In genomic region chr6:36856277-36856676, GRCh38 we compare ENCODE assay signal across 1 cellular context.
TF ChIP-seq lines count a peak whose summit lies in the region.

No MANE protein-coding gene starts in this region.

TF ChIP-seq in HepG2, 621 proteins besides CTCF, POLR2A, EP300 and RAD21:
- TF ChIP-seq MAFK (conservative IDR thresholded peaks at IDR 0.05 in 1 of 2, IDR thresholded peaks at IDR 0.05 in 1 of 2; ENCODE audit: low read length in 2 of 2) (no peak), ZSCAN29 (CRISPR knock-in tag; conservative IDR thresholded peaks at IDR 0.05) (no peak), ZNF75D (CRISPR knock-in tag; IDR thresholded peaks at IDR 0.05; ENCODE audit: borderline replicate concordance) (no peak), ZBTB33 (CRISPR knock-in tag; IDR thresholded peaks at IDR 0.05) (peak; percentile 29; the same call in 1 of the 2 replicates), ISL2 (CRISPR knock-in tag; IDR thresholded peaks at IDR 0.05) (no peak)
- TF ChIP-seq, protein P1, sequence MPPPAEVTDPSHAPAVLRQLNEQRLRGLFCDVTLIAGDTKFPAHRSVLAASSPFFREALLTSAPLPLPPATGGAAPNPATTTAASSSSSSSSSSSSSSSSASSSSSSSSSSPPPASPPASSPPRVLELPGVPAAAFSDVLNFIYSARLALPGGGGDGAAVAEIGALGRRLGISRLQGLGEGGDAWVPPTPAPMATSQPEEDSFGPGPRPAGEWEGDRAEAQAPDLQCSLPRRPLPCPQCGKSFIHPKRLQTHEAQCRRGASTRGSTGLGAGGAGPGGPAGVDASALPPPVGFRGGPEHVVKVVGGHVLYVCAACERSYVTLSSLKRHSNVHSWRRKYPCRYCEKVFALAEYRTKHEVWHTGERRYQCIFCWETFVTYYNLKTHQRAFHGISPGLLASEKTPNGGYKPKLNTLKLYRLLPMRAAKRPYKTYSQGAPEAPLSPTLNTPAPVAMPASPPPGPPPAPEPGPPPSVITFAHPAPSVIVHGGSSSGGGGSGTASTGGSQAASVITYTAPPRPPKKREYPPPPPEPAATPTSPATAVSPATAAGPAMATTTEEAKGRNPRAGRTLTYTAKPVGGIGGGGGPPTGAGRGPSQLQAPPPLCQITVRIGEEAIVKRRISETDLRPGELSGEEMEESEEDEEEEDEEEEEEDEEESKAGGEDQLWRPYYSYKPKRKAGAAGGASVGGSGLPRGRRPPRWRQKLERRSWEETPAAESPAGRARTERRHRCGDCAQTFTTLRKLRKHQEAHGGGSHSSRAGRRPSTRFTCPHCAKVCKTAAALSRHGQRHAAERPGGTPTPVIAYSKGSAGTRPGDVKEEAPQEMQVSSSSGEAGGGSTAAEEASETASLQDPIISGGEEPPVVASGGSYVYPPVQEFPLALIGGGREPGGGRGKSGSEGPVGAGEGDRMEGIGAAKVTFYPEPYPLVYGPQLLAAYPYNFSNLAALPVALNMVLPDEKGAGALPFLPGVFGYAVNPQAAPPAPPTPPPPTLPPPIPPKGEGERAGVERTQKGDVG (CRISPR knock-in tag; IDR thresholded peaks at IDR 0.05; ENCODE audit: borderline replicate concordance) = no peak
